14 cellular contexts compared by ENCODE assay signal in the genomic region with DNA sequence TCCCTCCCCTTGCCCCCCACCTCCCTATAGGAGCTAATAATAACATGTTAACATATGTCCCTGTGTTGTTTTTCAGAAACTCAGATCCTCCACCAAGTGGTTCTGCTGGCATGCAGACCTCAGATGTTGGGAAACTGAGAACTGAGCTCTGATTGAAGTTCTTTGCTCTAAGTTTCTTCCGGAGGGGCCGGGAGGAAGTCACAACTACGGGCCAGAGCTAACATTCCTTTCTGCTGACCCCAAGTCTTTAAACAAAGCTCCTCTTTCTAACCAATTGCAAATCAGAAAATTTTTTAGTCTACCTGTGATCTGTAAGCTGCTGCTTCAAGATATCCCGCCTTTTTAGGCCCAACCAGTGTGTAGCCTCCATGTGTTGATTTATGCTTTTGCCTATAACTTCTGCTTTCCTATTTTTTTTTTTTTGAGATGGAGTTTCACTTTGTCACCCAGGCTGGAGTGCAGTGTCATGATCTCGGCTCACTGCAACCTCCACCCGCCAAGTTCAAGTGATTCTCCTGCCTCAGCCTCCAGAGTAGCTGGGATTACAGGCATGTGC.
"Had no signal": no experiment of that assay in that cellular context is flagged by ENCODE, and none has a peak within 500 bp of the region (broad histone marks: within the 10 kb centered on the region; RNA-seq: fewer than 3 reads in every experiment).

No MANE protein-coding gene starts in this region.

- H3K36me3 ChIP-seq: ascending aorta, tibial nerve had no signal

- ATAC-seq: esophagus mucosa; left ventricle myocardium superior; natural killer cell treated with Interleukin-12 subunit alpha and Interleukin-12 subunit beta and Interleukin-15 and Interleukin-18, amount 100 ng/mL, for 72 hours; stimulated activated naive B cell treated with anti-CD40 and anti-IgM and Interleukin-4, amounts not matched to agents 10 μg/mL and 1 μg/mL and 100 μg/mL, for 72 hours had no signal

- H3K27ac Mint-ChIP-seq: natural killer cell treated with Interleukin-12 subunit alpha and Interleukin-12 subunit beta and Interleukin-15 and Interleukin-18, amount 100 ng/mL, for 72 hours; stimulated activated naive B cell treated with anti-CD40 and anti-IgM and Interleukin-4, amounts not matched to agents 10 μg/mL and 1 μg/mL and 100 μg/mL, for 72 hours had no signal

- H3K9me3 Mint-ChIP-seq: natural killer cell treated with Interleukin-12 subunit alpha and Interleukin-12 subunit beta and Interleukin-15 and Interleukin-18, amount 100 ng/mL, for 72 hours had no signal

- H3K4me3 Mint-ChIP-seq: natural killer cell treated with Interleukin-12 subunit alpha and Interleukin-12 subunit beta and Interleukin-15 and Interleukin-18, amount 100 ng/mL, for 72 hours; stimulated activated naive B cell treated with anti-CD40 and anti-IgM and Interleukin-4, amounts not matched to agents 10 μg/mL and 1 μg/mL and 100 μg/mL, for 72 hours had no signal

- H3K36me3 Mint-ChIP-seq: natural killer cell treated with Interleukin-12 subunit alpha and Interleukin-12 subunit beta and Interleukin-15 and Interleukin-18, amount 100 ng/mL, for 72 hours; stimulated activated naive B cell treated with anti-CD40 and anti-IgM and Interleukin-4, amounts not matched to agents 10 μg/mL and 1 μg/mL and 100 μg/mL, for 72 hours had no signal

- H3K27me3 Mint-ChIP-seq: natural killer cell treated with Interleukin-12 subunit alpha and Interleukin-12 subunit beta and Interleukin-15 and Interleukin-18, amount 100 ng/mL, for 72 hours had no signal

- DNase-seq: activated CD4-positive, CD25-positive, alpha-beta regulatory T cell treated with anti-CD3 and anti-CD28 coated beads, Interleukin-2, amount 50 U/mL, for 72 hours; activated naive CD4-positive, alpha-beta T cell; activated T-cell treated with anti-CD3 and anti-CD28 coated beads for 4 hours; kidney glomerular epithelial cell; left ventricle myocardium superior; mesenchymal stem cell; occipital lobe; stimulated activated CD4-positive, alpha-beta T cell treated with anti-CD3 and anti-CD28 coated beads, Interleukin-15, amount 100 ng/mL, for 24 hours; stimulated activated CD4-positive, alpha-beta T cell treated with anti-CD3 and anti-CD28 coated beads, Interleukin-4, amount 100 ng/mL, for 1 hour; stimulated activated naive B cell treated with anti-CD40 and anti-IgM and Interleukin-4, amounts not matched to agents 10 μg/mL and 1 μg/mL and 100 μg/mL, for 72 hours had no signal

- H3K9me3 ChIP-seq: ascending aorta, tibial nerve had no signal

- H3K27ac ChIP-seq: ascending aorta, tibial nerve had no signal

- H3K27me3 ChIP-seq: ascending aorta, tibial nerve had no signal

- H3K4me3 ChIP-seq: ascending aorta, tibial nerve had no signal
